ENCODE assay signal across 16 cellular contexts in the genomic region with DNA sequence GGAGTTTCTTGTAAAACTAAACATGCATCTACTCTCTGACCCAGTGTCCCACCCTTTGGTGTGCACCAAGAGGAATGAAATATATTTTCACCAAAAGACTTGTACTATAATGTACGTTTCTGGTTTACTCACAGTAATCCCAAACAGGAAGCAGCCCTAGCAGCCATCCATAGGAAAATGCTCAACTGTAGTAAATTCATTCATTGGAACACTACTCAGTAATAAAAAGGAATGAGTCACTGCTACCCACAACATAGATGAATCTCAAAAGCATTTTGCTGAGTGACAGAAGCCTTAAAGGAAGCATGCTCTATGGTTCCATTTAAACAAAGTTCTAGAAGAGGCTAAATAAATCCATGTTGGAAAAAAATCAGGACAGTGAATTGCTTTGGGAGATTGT. TPM values are rescaled to one million over a fixed set of nuclear protein-coding genes. Genes with fewer than 3 reads are reported as not detected.
A peak's percentile ranks its signal among the peaks of the same experiment; 100 is the strongest.
DNase-seq lines count a peak whose midpoint lies in the region; ATAC-seq and TF ChIP-seq lines count a peak whose summit lies in the region.
"Had no signal": no experiment of that assay in that cellular context is flagged by ENCODE, and none has a peak within 500 bp of the region (broad histone marks: within the 10 kb centered on the region; RNA-seq: fewer than 3 reads in every experiment).

No MANE protein-coding gene starts in this region.

- no peak overlapping the region for H2AFZ ChIP-seq in GM23248

- POLR2A ChIA-PET in RWPE1 (lab: Yijun Ruan, JAX; ENCODE audit: low non-redundant PET) = no interaction called here

- H3K36me3 ChIP-seq in GM23248 (ENCODE audit: low read depth) = no peaks in the 10 kb centered on the region
- H3K36me3 ChIP-seq in kidney epithelial cell (ENCODE audit: control insufficient read depth, insufficient read depth, low read length) = no peaks in the 10 kb centered on the region
- H3K36me3 ChIP-seq in upper lobe of right lung = no peaks in the 10 kb centered on the region
- no peaks in the 10 kb centered on the region for H3K36me3 ChIP-seq in left lung
- H3K36me3 ChIP-seq: BE2C, thoracic aorta had no signal

- CTCF ChIA-PET in RWPE1 (lab: Yijun Ruan, JAX) = no interaction called here

- H3K9ac ChIP-seq in GM23248 = no peak overlapping the region

- H3K9me3 ChIP-seq in GM23248 (ENCODE audit: low read depth) = no peaks in the 10 kb centered on the region
- no peaks in the 10 kb centered on the region for H3K9me3 ChIP-seq in upper lobe of right lung
- H3K9me3 ChIP-seq in left lung = no peaks in the 10 kb centered on the region
- H3K9me3 ChIP-seq: BE2C, thoracic aorta had no signal

- H3K27me3 ChIP-seq in GM23248 (replicated peaks; ENCODE audit: insufficient read depth) (no peaks in the 10 kb centered on the region), kidney epithelial cell (ENCODE audit: control insufficient read depth, insufficient read depth, low read length) (no peaks in the 10 kb centered on the region), upper lobe of right lung (no peaks in the 10 kb centered on the region), left lung (peaks cover 0 to 8% of the 10 kb centered on the region in 2 donors)
- H3K27me3 ChIP-seq: BE2C, dorsolateral prefrontal cortex had no signal

- no peak overlapping the region for H3K4me2 ChIP-seq in GM23248 (ENCODE audit: unreplicated experiment)

- H3K4me1 ChIP-seq in GM23248 (ENCODE audit: insufficient read depth) (no peaks in the 10 kb centered on the region), upper lobe of right lung (no peaks in the 10 kb centered on the region), left lung (no peaks in the 10 kb centered on the region)
- H3K4me1 ChIP-seq: BE2C had no signal

- H3K9me2 ChIP-seq in GM23248 (ENCODE audit: insufficient read depth) = no peaks in the 10 kb centered on the region

- in situ Hi-C loops in GM23248 (cut with MboI) = loop anchor here (25.0 kb wide), 1 partner anchor 98 kb away; no protein-coding TSS in a partner anchor

- H3K4me3 ChIP-seq in GM23248 = no peak overlapping the region
- H3K4me3 ChIP-seq in kidney epithelial cell (ENCODE audit: low read depth, low read length) = no peak overlapping the region
- no peak overlapping the region for H3K4me3 ChIP-seq in upper lobe of right lung
- no peak overlapping the region for H3K4me3 ChIP-seq in left lung
- H3K4me3 ChIP-seq: dorsolateral prefrontal cortex, thoracic aorta had no signal

- intact Hi-C loops in upper lobe of right lung (cut with DNase I) (no loop called here), left lung (cut with DNase I) (no loop called here)

- H3K79me2 ChIP-seq in GM23248 (ENCODE audit: insufficient read depth) = no peaks in the 10 kb centered on the region

- 0% methylated on average over 1 of the region's 1 CpG for WGBS in GM23248 (ENCODE audit: low coverage in 1 of 2, low lambda C conversion rate in 2 of 2, missing lambda C conversion rate in 2 of 2), 2 experiments

- H3K27ac ChIP-seq in GM23248 = no peak overlapping the region
- H3K27ac ChIP-seq in RWPE1 = no peak overlapping the region
- no peak overlapping the region for H3K27ac ChIP-seq in upper lobe of right lung
- H3K27ac ChIP-seq in left lung = no peak overlapping the region
- H3K27ac ChIP-seq: thoracic aorta had no signal

- DNase-seq in AG08396 (ENCODE audit: low spot score) (peak; percentile 40), GM23248 (peak; percentile 73), RWPE1 (ENCODE audit: low spot score) (peak; percentile 15), kidney epithelial cell (ENCODE audit: low read depth) (peak; percentile 31), upper lobe of right lung (no peak), epidermal melanocyte (ENCODE audit: insufficient read length, low spot score) (no peak), left lung (no peak)
- DNase-seq in activated effector memory CD4-positive, alpha-beta T cell treated with Interleukin-2 at 50 U/mL for 16 hours = no peak
- DNase-seq: activated CD8-positive, alpha-beta T cell treated with anti-CD3 and anti-CD28 coated beads for 36 hours; BE2C; dorsolateral prefrontal cortex; immature natural killer cell; Kasumi-1; NCI-H1930; NCI-H69 had no signal

- no peak for TF ChIP-seq CTCF in RWPE1 (conservative IDR thresholded peaks at IDR 0.05; ENCODE audit: low read depth)
- no peak for TF ChIP-seq CTCF in kidney epithelial cell (IDR thresholded peaks at IDR 0.05; ENCODE audit: insufficient read depth, low read length, poor library complexity, severe bottlenecking)
- no peak for TF ChIP-seq CTCF in upper lobe of right lung (IDR thresholded peaks at IDR 0.05)
- TF ChIP-seq CTCF in left lung (IDR thresholded peaks at IDR 0.05) = no peak

- no peaks in the 10 kb centered on the region for H4K20me1 ChIP-seq in GM23248 (ENCODE audit: insufficient read depth)

- H3F3A ChIP-seq in GM23248 (ENCODE audit: insufficient read depth) = peaks cover 10% of the 10 kb centered on the region

- no peak for ATAC-seq in upper lobe of right lung
- no peak for ATAC-seq in left lung
- ATAC-seq: activated CD8-positive, alpha-beta T cell treated with anti-CD3 and anti-CD28 coated beads for 36 hours had no signal

RNA-seq across cellular contexts. Expression of a gene that starts 37.6 kb away (rescaled TPM):
- 34.7 and 34.8 TPM in 2 replicates for total RNA-seq in GM23248 (2014; rRNA removed; shearing (Covaris generic))
- polyA plus RNA-seq in GM23248 (2016; fragmentation: Nextera tagmentation; extraction: Ambion mirVana) = 36.9 and 37.3 TPM in 2 replicates
- 28.2 and 40.7 TPM in 2 replicates for total RNA-seq in kidney epithelial cell
- total RNA-seq in upper lobe of right lung = 24.7 TPM
- 10 to 100 TPM; 25.8 to 29.1 TPM for total RNA-seq in left lung

RNA-seq across cellular contexts. Expression of a gene that starts 46.3 kb away (rescaled TPM):
- 154 and 161 TPM in 2 replicates for total RNA-seq in GM23248 (2014; rRNA removed; shearing (Covaris generic))
- 70.6 and 75.1 TPM in 2 replicates for polyA plus RNA-seq in GM23248 (2016; fragmentation: Nextera tagmentation; extraction: Ambion mirVana)
- total RNA-seq in kidney epithelial cell (235 and 248 TPM in 2 replicates), upper lobe of right lung (160 TPM), left lung (100 to 1,000 TPM; 157 to 187 TPM)

Comparison
In these comparisons a context has a peak if more than half of its experiments do, and no peak if none do; other contexts are left out.
1. DNase-seq: peak in AG08396 (single experiment), GM23248 (single experiment), RWPE1 (single experiment) and kidney epithelial cell (single experiment); none in activated effector memory CD4-positive, alpha-beta T cell treated with Interleukin-2 at 50 U/mL for 16 hours (single experiment), upper lobe of right lung (single experiment), epidermal melanocyte (single experiment) and left lung (0 of 2).